In the genomic region with DNA sequence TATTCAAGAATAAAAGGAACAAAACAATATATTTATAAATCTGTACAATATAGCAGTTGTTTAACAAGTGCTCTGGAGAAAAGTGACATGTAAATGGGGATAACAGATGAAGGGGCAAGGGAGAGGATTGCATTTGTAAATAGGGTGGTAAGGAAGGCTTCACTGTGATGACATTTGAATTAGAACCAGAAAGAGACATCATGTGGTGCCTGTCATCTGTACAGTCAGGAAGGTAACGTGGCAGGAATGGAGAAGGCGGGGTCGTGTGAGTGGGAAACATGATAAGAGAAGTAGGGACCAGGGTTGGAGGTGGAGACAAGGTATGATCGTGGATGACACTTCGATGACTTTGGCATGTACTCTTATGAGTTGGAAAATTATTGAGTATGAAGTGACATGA, we compare ENCODE assay signal across 35 cellular contexts.
"Had no signal": no experiment of that assay in that cellular context is flagged by ENCODE, and none has a peak within 500 bp of the region (broad histone marks: within the 10 kb centered on the region; RNA-seq: fewer than 3 reads in every experiment).

No MANE protein-coding gene starts in this region.

- H3K36me3 ChIP-seq: MG63 had no signal

- DNase-seq: Karpas-422, Kasumi-1, KG1, MG63, MM.1S, MV-4-11, NCI-H1048, NCI-H1092, NCI-H1092 treated with DMSO at 0.1 percent for 48 hours, NCI-H1105, NCI-H1105 treated with DMSO at 0.1 percent for 48 hours, NCI-H1417, NCI-H1417 treated with DMSO at 0.1 percent for 48 hours, NCI-H1436, NCI-H1436 treated with DMSO at 0.1 percent for 48 hours, NCI-H146, NCI-H1694, NCI-H1694 treated with DMSO at 0.1 percent for 48 hours, NCI-H187, NCI-H187 treated with DMSO at 0.1 percent for 48 hours, NCI-H1930, NCI-H2029, NCI-H2029 treated with DMSO at 0.1 percent for 48 hours, NCI-H2081, NCI-H2081 treated with DMSO at 0.1 percent for 48 hours, NCI-H2107, NCI-H2171, NCI-H2171 treated with DMSO at 0.1 percent for 48 hours, NCI-H2227 treated with DMSO at 0.1 percent for 48 hours, NCI-H226, NCI-H345, NCI-H446, NCI-H446 treated with DMSO at 0.1 percent for 48 hours, NCI-H510A had no signal

- H3K27me3 ChIP-seq: MG63 had no signal

- H3K9ac ChIP-seq: KMS-11 had no signal

- H3K4me2 ChIP-seq: KMS-11 had no signal

- H3K4me3 ChIP-seq: MG63 had no signal

- H3K27ac ChIP-seq: KMS-11 had no signal
